ENCODE assay signal across 8 cellular contexts in genomic region chr18:57629399-57629798, GRCh38. TPM values are rescaled to one million over a fixed set of nuclear protein-coding genes. Genes with fewer than 3 reads are reported as not detected.
A peak's percentile ranks its signal among the peaks of the same experiment; 100 is the strongest.
DNase-seq lines count a peak whose midpoint lies in the region; ATAC-seq and TF ChIP-seq lines count a peak whose summit lies in the region.

No MANE protein-coding gene starts in this region.

- peak overlapping the region; percentile 70 for H3K4me3 ChIP-seq in BE2C (ENCODE audit: low read depth, low read length)
- peak overlapping the region; percentile 84; the same call in 1 of the 2 replicates for H3K4me3 ChIP-seq in HUES48 (ENCODE audit: low read depth, low read length)

- H3K36me3 ChIP-seq in BE2C (no peaks in the 10 kb centered on the region), HUES48 (ENCODE audit: control insufficient read depth, insufficient read depth, low read length) (0 out of 2 replicates have a peak, but pooled peaks cover 3% of the 10 kb centered on the region)

- peaks cover 9% of the 10 kb centered on the region for H3K36me3 Mint-ChIP-seq in central memory CD8-positive, alpha-beta T cell (ENCODE audit: insufficient read depth)
- peaks cover 4% of the 10 kb centered on the region for H3K36me3 Mint-ChIP-seq in neural crest cell (ENCODE audit: low read depth)

- no peaks in the 10 kb centered on the region for H3K9me3 Mint-ChIP-seq in central memory CD8-positive, alpha-beta T cell
- no peaks in the 10 kb centered on the region for H3K9me3 Mint-ChIP-seq in neural crest cell

- peaks cover 15% of the 10 kb centered on the region for H3K4me1 Mint-ChIP-seq in central memory CD8-positive, alpha-beta T cell
- H3K4me1 Mint-ChIP-seq in neural crest cell: peaks cover 19% of the 10 kb centered on the region

- no peak for TF ChIP-seq CTCF in BE2C (IDR thresholded peaks at IDR 0.05; ENCODE audit: low read depth, low read length)
- TF ChIP-seq CTCF in neural crest cell (conservative IDR thresholded peaks at IDR 0.05): no peak

- no peak overlapping the region for H3K27ac ChIP-seq in HUES48 (ENCODE audit: low read depth, low read length)

- no peak overlapping the region for H3K27ac Mint-ChIP-seq in central memory CD8-positive, alpha-beta T cell (ENCODE audit: low read depth)
- no peak overlapping the region for H3K27ac Mint-ChIP-seq in neural crest cell (ENCODE audit: unreplicated experiment)

- no peaks in the 10 kb centered on the region for H3K27me3 Mint-ChIP-seq in central memory CD8-positive, alpha-beta T cell
- peaks cover 3% of the 10 kb centered on the region for H3K27me3 Mint-ChIP-seq in neural crest cell (ENCODE audit: low read depth)

- H3K27me3 ChIP-seq in BE2C (no peaks in the 10 kb centered on the region), HUES48 (ENCODE audit: control insufficient read depth, insufficient read depth, low read length) (no peaks in the 10 kb centered on the region)

- DNase-seq in BE2C (no peak), neural crest cell (ENCODE audit: low read depth, low spot score) (no peak), NK-92 (lab: John Stamatoyannopoulos, UW; ENCODE audit: unreplicated experiment) (no peak), GM19240 (ENCODE audit: insufficient read length, low spot score) (no peak), MV-4-11 (lab: John Stamatoyannopoulos, UW) (no peak)
- DNase-seq in central memory CD8-positive, alpha-beta T cell (ENCODE audit: low spot score in 2 of 2): no peak

- no peak overlapping the region for H3K9ac ChIP-seq in HUES48 (ENCODE audit: low read depth, low read length)

- ATAC-seq in central memory CD8-positive, alpha-beta T cell (replicated peaks; ENCODE audit: extremely low read depth, poor library complexity, severe bottlenecking): no peak
- no peak for ATAC-seq in HG03097 (IDR thresholded peaks at IDR 0.05; ENCODE audit: low FRiP score, unreplicated experiment)

- H3K4me1 ChIP-seq in BE2C (no peaks in the 10 kb centered on the region), HUES48 (ENCODE audit: control insufficient read depth, insufficient read depth, low read length) (peaks cover 15% of the 10 kb centered on the region)

- H3K4me3 Mint-ChIP-seq in central memory CD8-positive, alpha-beta T cell: peak overlapping the region; percentile 95
- peak overlapping the region; percentile 97 for H3K4me3 Mint-ChIP-seq in neural crest cell

- no peaks in the 10 kb centered on the region for H3K9me3 ChIP-seq in BE2C
- no peaks in the 10 kb centered on the region for H3K9me3 ChIP-seq in HUES48 (ENCODE audit: control insufficient read depth, insufficient read depth, low read length)

RNA-seq across cellular contexts. Expression of gene NARS1, which starts 7.8 kb away (rescaled TPM):
- 185 TPM for polyA plus RNA-seq in BE2C (2012; ENCODE audit: insufficient read depth, insufficient read length, low read depth)
- 108 TPM in 2 replicates for total RNA-seq in neural crest cell

RNA-seq across cellular contexts. Expression of gene FECH, which starts 42.9 kb away (rescaled TPM):
- 6.1 TPM for polyA plus RNA-seq in BE2C (2012; ENCODE audit: insufficient read depth, insufficient read length, low read depth)
- 16.9 and 17.9 TPM in 2 replicates for total RNA-seq in neural crest cell
